8 cellular contexts compared by ENCODE assay signal in genomic region chr7:2037805-2038635, GRCh38.
DNase-seq lines count a peak whose midpoint lies in the region; ATAC-seq and TF ChIP-seq lines count a peak whose summit lies in the region.

No MANE protein-coding gene starts in this region.

- H2AFZ ChIP-seq in MM.1S (ENCODE audit: low read length) = no peak overlapping the region

- H3K9me3 ChIP-seq in sigmoid colon = no peaks in the 10 kb centered on the region
- no peaks in the 10 kb centered on the region for H3K9me3 ChIP-seq in MM.1S (replicated peaks; ENCODE audit: insufficient read depth, low read length)
- no peaks in the 10 kb centered on the region for H3K9me3 ChIP-seq in SJCRH30 (replicated peaks)

- H3K4me1 Mint-ChIP-seq in T-cell = peaks cover 53 to 62% (median 62%) of the 10 kb centered on the region in 3 donors

- ATAC-seq in T-cell (replicated peaks in 1 of 4) = peak; percentile 45 to 72 (median 64)

- no peaks in the 10 kb centered on the region for H4K20me1 ChIP-seq in MM.1S (ENCODE audit: insufficient read depth, low read length)

- peak overlapping the region; percentile 87 to 97 for H3K27ac Mint-ChIP-seq in T-cell

- TF ChIP-seq EP300 in sigmoid colon (IDR thresholded peaks at IDR 0.05) = no peak

- no peak overlapping the region for H3K4me3 ChIP-seq in GM12864 (ENCODE audit: low read depth, low read length)
- H3K4me3 ChIP-seq in fibroblast of the aortic adventitia (ENCODE audit: low read depth, low read length) = peak overlapping the region; percentile 57
- peak overlapping the region in 3 of 4 donors; percentile 25 to 34 (median 33) for H3K4me3 ChIP-seq in sigmoid colon
- no peak overlapping the region for H3K4me3 ChIP-seq in MM.1S (ENCODE audit: low read length)
- H3K4me3 ChIP-seq in SJCRH30 = no peak overlapping the region

- H3K9me2 ChIP-seq in MM.1S (replicated peaks; ENCODE audit: insufficient read depth, low read length) = no peaks in the 10 kb centered on the region

- H3K4me1 ChIP-seq in sigmoid colon (peaks cover 0 to 12% (median 10%) of the 10 kb centered on the region in 4 donors), MM.1S (ENCODE audit: low read length) (no peaks in the 10 kb centered on the region), SJCRH30 (no peaks in the 10 kb centered on the region)

- POLR2A ChIA-PET in T-cell (lab: Charles Lee) = interaction anchor here in 1 of 2 donors (0.6 kb wide), 2 partner anchors 12 to 20 kb away, joined by 3 to 4 read pairs; no protein-coding TSS in a partner anchor

- peak overlapping the region; percentile 81 to 91 (median 89) for H3K4me3 Mint-ChIP-seq in T-cell

- H3K36me3 ChIP-seq in sigmoid colon (peaks cover 0 to 5% (median 0%) of the 10 kb centered on the region in 4 donors), MM.1S (replicated peaks; ENCODE audit: insufficient read depth, low read length) (no peaks in the 10 kb centered on the region), SJCRH30 (no peaks in the 10 kb centered on the region)

- TF ChIP-seq CTCF in GM12864 (IDR thresholded peaks at IDR 0.05; ENCODE audit: low read depth, low read length, missing control alignments) (no peak), fibroblast of the aortic adventitia (IDR thresholded peaks at IDR 0.05; ENCODE audit: insufficient read depth, low read length) (no peak), sigmoid colon (IDR thresholded peaks at IDR 0.05) (no peak), MM.1S (IDR thresholded peaks at IDR 0.05; ENCODE audit: low read length) (no peak)

- WGBS in sigmoid colon, 2 donors = 32 to 33% methylated on average over 15 of the region's 15 CpGs

- H3K27me3 ChIP-seq in sigmoid colon (no peaks in the 10 kb centered on the region), MM.1S (replicated peaks; ENCODE audit: insufficient read depth, low read length) (no peaks in the 10 kb centered on the region), SJCRH30 (no peaks in the 10 kb centered on the region)

- H3K36me3 Mint-ChIP-seq in T-cell = peaks cover 11% of the 10 kb centered on the region

- H3K9me3 Mint-ChIP-seq in T-cell = no peaks in the 10 kb centered on the region

- H3K27me3 Mint-ChIP-seq in T-cell = no peaks in the 10 kb centered on the region

- H3K9ac ChIP-seq in MM.1S (ENCODE audit: low read length) = no peak overlapping the region

- no peaks in the 10 kb centered on the region for H3K79me2 ChIP-seq in MM.1S (ENCODE audit: low read length)

- no peak overlapping the region for H3K4me2 ChIP-seq in MM.1S (ENCODE audit: low read depth, low read length)

- no peak for TF ChIP-seq POLR2A in sigmoid colon (IDR thresholded peaks at IDR 0.05)

- intact Hi-C loops in sigmoid colon (cut with DNase I) = no loop called here

- CTCF ChIA-PET in T-cell (lab: Charles Lee) = interaction anchor here in 1 of 2 donors (0.6 to 0.7 kb wide), 2 partner anchors 310 to 685 kb away, joined by 4 read pairs; no protein-coding TSS in a partner anchor

- H3K27ac ChIP-seq in sigmoid colon (peak overlapping the region; percentile 6 to 52 (median 34)), MM.1S (ENCODE audit: low read length) (no peak overlapping the region), SJCRH30 (no peak overlapping the region)

- DNase-seq in GM12864 (ENCODE audit: low read depth) = peak; percentile 26
- DNase-seq in T-cell = peak in 15 of 34 experiments; percentile 9 to 62 (median 26)
- peak; percentile 94 for DNase-seq in fibroblast of the aortic adventitia (ENCODE audit: low read depth)
- peak; percentile 53 for DNase-seq in sigmoid colon
- DNase-seq in MM.1S = no peak
- DNase-seq in SJCRH30 = no peak
- DNase-seq in nucleus accumbens (lab: John Stamatoyannopoulos, UW) = no peak
- no peak for DNase-seq in occipital lobe (lab: John Stamatoyannopoulos, UW)

- H3F3A ChIP-seq in MM.1S (ENCODE audit: insufficient read depth, low read length) = no peaks in the 10 kb centered on the region

Comparison
In these comparisons a context has a peak if more than half of its experiments do, and no peak if none do; other contexts are left out.
1. DNase-seq: peak in GM12864 (single experiment), fibroblast of the aortic adventitia (single experiment) and sigmoid colon (single experiment); none in MM.1S (single experiment), SJCRH30 (0 of 2), nucleus accumbens (0 of 56) and occipital lobe (single experiment).
2. H3K4me3 ChIP-seq: peak in fibroblast of the aortic adventitia (single experiment) and sigmoid colon (3 of 4); none in GM12864 (single experiment), MM.1S (single experiment) and SJCRH30 (single experiment).
3. H3K27ac ChIP-seq: peak in sigmoid colon (4 of 4); none in MM.1S (single experiment) and SJCRH30 (single experiment).